18 cellular contexts compared by ENCODE assay signal in genomic region chr18:75100832-75101630, GRCh38.
"Had no signal": no experiment of that assay in that cellular context is flagged by ENCODE, and none has a peak within 500 bp of the region (broad histone marks: within the 10 kb centered on the region; RNA-seq: fewer than 3 reads in every experiment).

No MANE protein-coding gene starts in this region.

- H3K9me3 ChIP-seq: mucosa of descending colon, ovary, prostate gland, right lobe of liver had no signal

- ATAC-seq: esophagus mucosa, heart left ventricle, left lobe of liver, mucosa of descending colon, right lobe of liver had no signal

- H3K4me1 ChIP-seq: heart left ventricle, prostate gland, right lobe of liver had no signal

- H3K27ac Mint-ChIP-seq: natural killer cell had no signal

- H3K36me3 Mint-ChIP-seq: natural killer cell had no signal

- H3K4me3 ChIP-seq: heart left ventricle, mucosa of descending colon, ovary, prostate gland, right lobe of liver had no signal

- H3K27me3 ChIP-seq: ovary, right lobe of liver had no signal

- H3K4me1 Mint-ChIP-seq: natural killer cell, neural crest cell had no signal

- DNase-seq: effector memory CD4-positive, alpha-beta T cell; heart left ventricle; hypothalamus; islet precursor cell; mammary epithelial cell; mucosa of descending colon; natural killer cell; ovary; right lobe of liver; stimulated activated CD4-positive, alpha-beta T cell treated with anti-CD3 and anti-CD28 coated beads, Interleukin-15, amount 100 ng/mL, for 24 hours; stimulated activated CD4-positive, alpha-beta T cell treated with anti-CD3 and anti-CD28 coated beads, Interleukin-1b, Interleukin-23, amount 100 ng/mL, for 48 hours; stimulated activated CD4-positive, alpha-beta T cell treated with anti-CD3 and anti-CD28 coated beads, Interleukin-4, amount 100 ng/mL, for 4 hours; stimulated activated naive CD4-positive, alpha-beta T cell; trophoblast cell had no signal

- H3K36me3 ChIP-seq: heart left ventricle, ovary, prostate gland, right lobe of liver had no signal

- H3K4me3 Mint-ChIP-seq: natural killer cell, neural crest cell had no signal
